21 cellular contexts compared by ENCODE assay signal in the genomic region with DNA sequence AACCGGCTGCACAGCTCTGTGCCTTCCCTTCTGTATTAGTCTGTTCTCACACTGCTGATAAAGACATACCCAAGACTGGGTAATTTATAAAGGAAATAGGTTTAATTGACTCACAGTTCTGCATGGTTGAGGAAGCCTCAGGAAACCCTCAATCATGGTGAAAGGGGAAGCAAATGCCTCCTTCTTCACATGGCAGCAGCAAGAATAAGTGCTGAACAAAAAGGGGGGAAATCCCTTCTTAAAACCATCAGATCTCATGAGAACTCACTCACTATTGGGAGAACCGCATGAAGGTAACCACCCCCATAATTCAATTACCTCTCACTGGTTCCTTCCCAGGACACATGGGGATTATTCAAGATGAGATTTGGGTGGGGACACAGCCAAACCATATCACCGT.
DNase-seq lines count a peak whose midpoint lies in the region; ATAC-seq and TF ChIP-seq lines count a peak whose summit lies in the region.
"Had no signal": no experiment of that assay in that cellular context is flagged by ENCODE, and none has a peak within 500 bp of the region (broad histone marks: within the 10 kb centered on the region; RNA-seq: fewer than 3 reads in every experiment).

No MANE protein-coding gene starts in this region.

- peak; percentile 4 for DNase-seq in GDM1 (lab: John Stamatoyannopoulos, UW)
- DNase-seq in stimulated activated naive B cell treated with anti-CD40 and anti-IgM and Interleukin-4, amounts not matched to agents 10 μg/mL and 1 μg/mL and 100 μg/mL, for 72 hours = no peak
- no peak for DNase-seq in RPMI8226
- DNase-seq in GM03348 (ENCODE audit: low spot score) = no peak
- no peak for DNase-seq in D341Med (ENCODE audit: low spot score)
- DNase-seq: 8988T; ACHN; BE2C; Caco-2; Calu3; CD4-positive, alpha-beta T cell; CD8-positive, alpha-beta T cell; DMS 273 treated with DMSO at 0.1 percent for 48 hours; DMS153; DMS53; DMS79; DND-41; EL; GF-D8 had no signal

- H3K4me3 Mint-ChIP-seq in stimulated activated naive B cell treated with anti-CD40 and anti-IgM and Interleukin-4, amounts not matched to agents 10 μg/mL and 1 μg/mL and 100 μg/mL, for 72 hours = no peak overlapping the region
- H3K4me3 Mint-ChIP-seq: CD4-positive, alpha-beta T cell; CD8-positive, alpha-beta T cell had no signal

- H3K36me3 Mint-ChIP-seq in stimulated activated naive B cell treated with anti-CD40 and anti-IgM and Interleukin-4, amounts not matched to agents 10 μg/mL and 1 μg/mL and 100 μg/mL, for 72 hours = peaks cover 0 to 4% of the 10 kb centered on the region in 2 donors
- H3K36me3 Mint-ChIP-seq: CD8-positive, alpha-beta T cell had no signal

- peaks cover 0 to 7% of the 10 kb centered on the region in 2 donors for H3K4me1 Mint-ChIP-seq in stimulated activated naive B cell treated with anti-CD40 and anti-IgM and Interleukin-4, amounts not matched to agents 10 μg/mL and 1 μg/mL and 100 μg/mL, for 72 hours

- no peak overlapping the region for H3K27ac Mint-ChIP-seq in stimulated activated naive B cell treated with anti-CD40 and anti-IgM and Interleukin-4, amounts not matched to agents 10 μg/mL and 1 μg/mL and 100 μg/mL, for 72 hours
- H3K27ac Mint-ChIP-seq: CD4-positive, alpha-beta T cell; CD8-positive, alpha-beta T cell had no signal

- peaks cover 19 to 24% of the 10 kb centered on the region in 2 donors for H3K9me3 Mint-ChIP-seq in stimulated activated naive B cell treated with anti-CD40 and anti-IgM and Interleukin-4, amounts not matched to agents 10 μg/mL and 1 μg/mL and 100 μg/mL, for 72 hours
- H3K9me3 Mint-ChIP-seq: CD4-positive, alpha-beta T cell; CD8-positive, alpha-beta T cell had no signal

- ATAC-seq in stimulated activated naive B cell treated with anti-CD40 and anti-IgM and Interleukin-4, amounts not matched to agents 10 μg/mL and 1 μg/mL and 100 μg/mL, for 72 hours (replicated peaks) = peak; percentile 76 to 84
- ATAC-seq: CD8-positive, alpha-beta T cell; GM12878 had no signal

- H3K27me3 Mint-ChIP-seq in stimulated activated naive B cell treated with anti-CD40 and anti-IgM and Interleukin-4, amounts not matched to agents 10 μg/mL and 1 μg/mL and 100 μg/mL, for 72 hours = peaks cover 3 to 9% of the 10 kb centered on the region in 2 donors
- H3K27me3 Mint-ChIP-seq: CD4-positive, alpha-beta T cell had no signal

TF ChIP-seq in PFSK-1, 5 proteins besides CTCF, POLR2A, EP300 and RAD21:
- TF ChIP-seq POLR2AphosphoS5 (IDR thresholded peaks at IDR 0.05; ENCODE audit: low read depth, low read length) (peak; percentile 69), TAF1 (IDR thresholded peaks at IDR 0.05; ENCODE audit: borderline replicate concordance, insufficient read depth, low read length) (no peak), SIN3A (IDR thresholded peaks at IDR 0.05; ENCODE audit: borderline replicate concordance, insufficient read depth, low read length) (no peak), FOXP2 (optimal IDR thresholded peaks at IDR 0.05; ENCODE audit: borderline replicate concordance, extremely low read depth, extremely low read length, insufficient read depth) (no peak)
- TF ChIP-seq, protein P1, sequence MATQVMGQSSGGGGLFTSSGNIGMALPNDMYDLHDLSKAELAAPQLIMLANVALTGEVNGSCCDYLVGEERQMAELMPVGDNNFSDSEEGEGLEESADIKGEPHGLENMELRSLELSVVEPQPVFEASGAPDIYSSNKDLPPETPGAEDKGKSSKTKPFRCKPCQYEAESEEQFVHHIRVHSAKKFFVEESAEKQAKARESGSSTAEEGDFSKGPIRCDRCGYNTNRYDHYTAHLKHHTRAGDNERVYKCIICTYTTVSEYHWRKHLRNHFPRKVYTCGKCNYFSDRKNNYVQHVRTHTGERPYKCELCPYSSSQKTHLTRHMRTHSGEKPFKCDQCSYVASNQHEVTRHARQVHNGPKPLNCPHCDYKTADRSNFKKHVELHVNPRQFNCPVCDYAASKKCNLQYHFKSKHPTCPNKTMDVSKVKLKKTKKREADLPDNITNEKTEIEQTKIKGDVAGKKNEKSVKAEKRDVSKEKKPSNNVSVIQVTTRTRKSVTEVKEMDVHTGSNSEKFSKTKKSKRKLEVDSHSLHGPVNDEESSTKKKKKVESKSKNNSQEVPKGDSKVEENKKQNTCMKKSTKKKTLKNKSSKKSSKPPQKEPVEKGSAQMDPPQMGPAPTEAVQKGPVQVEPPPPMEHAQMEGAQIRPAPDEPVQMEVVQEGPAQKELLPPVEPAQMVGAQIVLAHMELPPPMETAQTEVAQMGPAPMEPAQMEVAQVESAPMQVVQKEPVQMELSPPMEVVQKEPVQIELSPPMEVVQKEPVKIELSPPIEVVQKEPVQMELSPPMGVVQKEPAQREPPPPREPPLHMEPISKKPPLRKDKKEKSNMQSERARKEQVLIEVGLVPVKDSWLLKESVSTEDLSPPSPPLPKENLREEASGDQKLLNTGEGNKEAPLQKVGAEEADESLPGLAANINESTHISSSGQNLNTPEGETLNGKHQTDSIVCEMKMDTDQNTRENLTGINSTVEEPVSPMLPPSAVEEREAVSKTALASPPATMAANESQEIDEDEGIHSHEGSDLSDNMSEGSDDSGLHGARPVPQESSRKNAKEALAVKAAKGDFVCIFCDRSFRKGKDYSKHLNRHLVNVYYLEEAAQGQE (IDR thresholded peaks at IDR 0.05; ENCODE audit: insufficient read depth in 1 of 2, low read depth in 2 of 2, low read length in 2 of 2) = no peak
